ENCODE assay signal across 16 cellular contexts in genomic region chr5:180130876-180131740, GRCh38. TPM values are rescaled to one million over a fixed set of nuclear protein-coding genes. Genes with fewer than 3 reads are reported as not detected.
DNase-seq lines count a peak whose midpoint lies in the region; ATAC-seq and TF ChIP-seq lines count a peak whose summit lies in the region.
"Had no signal": no experiment of that assay in that cellular context is flagged by ENCODE, and none has a peak within 500 bp of the region (broad histone marks: within the 10 kb centered on the region; RNA-seq: fewer than 3 reads in every experiment).

No MANE protein-coding gene starts in this region.

- no peaks in the 10 kb centered on the region for H3K36me3 ChIP-seq in spleen
- H3K36me3 ChIP-seq: SJSA1 had no signal

- no peak for ATAC-seq in activated CD8-positive, alpha-beta memory T cell treated with anti-CD3 and anti-CD28 coated beads, Interleukin-2, amount 10 ng/mL, durations not matched to agents 7 days and 5 days
- no peak for ATAC-seq in GM21529 (IDR thresholded peaks at IDR 0.05; ENCODE audit: unreplicated experiment)
- ATAC-seq in HG03139 (IDR thresholded peaks at IDR 0.05; ENCODE audit: unreplicated experiment), result no peak
- ATAC-seq: A549 had no signal

- no peak overlapping the region for H3K27ac ChIP-seq in spleen
- H3K27ac ChIP-seq: A549, SJSA1 had no signal

- H3K4me1 ChIP-seq in spleen, result peaks cover 0 to 7% (median 5%) of the 10 kb centered on the region in 6 donors

- H3K4me3 ChIP-seq in spleen, result no peak overlapping the region
- H3K4me3 ChIP-seq: A549, lung, SJSA1 had no signal

- H3K27me3 Mint-ChIP-seq in activated CD4-positive, alpha-beta memory T cell treated with anti-CD3 and anti-CD28 coated beads, Interleukin-2, amount 10 ng/mL, durations not matched to agents 7 days and 5 days, result no peaks in the 10 kb centered on the region
- H3K27me3 Mint-ChIP-seq in activated CD4-positive, alpha-beta memory T cell treated with anti-CD3 and anti-CD28 coated beads for 36 hours, result peaks cover 2% of the 10 kb centered on the region
- H3K27me3 Mint-ChIP-seq in activated CD8-positive, alpha-beta memory T cell treated with anti-CD3 and anti-CD28 coated beads, Interleukin-2, amount 10 ng/mL, durations not matched to agents 7 days and 5 days, result peaks cover 7% of the 10 kb centered on the region
- peaks cover 10% of the 10 kb centered on the region for H3K27me3 Mint-ChIP-seq in glutamatergic neuron (ENCODE audit: unreplicated experiment)

- CTCF ChIA-PET in activated CD4-positive, alpha-beta memory T cell treated with anti-CD3 and anti-CD28 coated beads, Interleukin-2, amount 10 ng/mL, durations not matched to agents 7 days and 5 days (lab: Charles Lee), result interaction anchor here (0.6 kb wide), 1 partner anchor 314 kb away, joined by 3 read pairs; no protein-coding TSS in a partner anchor
- CTCF ChIA-PET in activated CD4-positive, alpha-beta memory T cell treated with anti-CD3 and anti-CD28 coated beads for 36 hours (lab: Charles Lee), result interaction anchor here (1.3 kb wide), 1 partner anchor 9 kb away, joined by 3 read pairs; no protein-coding TSS in a partner anchor
- CTCF ChIA-PET in activated CD8-positive, alpha-beta memory T cell treated with anti-CD3 and anti-CD28 coated beads, Interleukin-2, amount 10 ng/mL, durations not matched to agents 7 days and 5 days (lab: Charles Lee), result no interaction called here

- H3K27ac Mint-ChIP-seq in activated CD4-positive, alpha-beta memory T cell treated with anti-CD3 and anti-CD28 coated beads, Interleukin-2, amount 10 ng/mL, durations not matched to agents 7 days and 5 days, result no peak overlapping the region
- no peak overlapping the region for H3K27ac Mint-ChIP-seq in activated CD4-positive, alpha-beta memory T cell treated with anti-CD3 and anti-CD28 coated beads for 36 hours
- H3K27ac Mint-ChIP-seq in activated CD8-positive, alpha-beta memory T cell treated with anti-CD3 and anti-CD28 coated beads, Interleukin-2, amount 10 ng/mL, durations not matched to agents 7 days and 5 days, result no peak overlapping the region
- peak overlapping the region; percentile 59 for H3K27ac Mint-ChIP-seq in glutamatergic neuron (ENCODE audit: unreplicated experiment)
- H3K27ac Mint-ChIP-seq: activated naive CD8-positive, alpha-beta T cell; T-helper 1 cell treated with Interleukin-12 subunit alpha and Interleukin-12 subunit beta and Interleukin-4 antibody, amounts not matched to agents 30 μg/mL and 1 μg/mL, for 36 hours had no signal

- no peaks in the 10 kb centered on the region for H3K9me3 ChIP-seq in spleen
- H3K9me3 ChIP-seq: A549, Caco-2 had no signal

- 83 to 86% (median 84%) methylated on average over 26 of the region's 26 CpGs for WGBS in spleen, 5 donors

- H3K4me3 Mint-ChIP-seq in activated CD4-positive, alpha-beta memory T cell treated with anti-CD3 and anti-CD28 coated beads, Interleukin-2, amount 10 ng/mL, durations not matched to agents 7 days and 5 days, result no peak overlapping the region
- no peak overlapping the region for H3K4me3 Mint-ChIP-seq in activated CD4-positive, alpha-beta memory T cell treated with anti-CD3 and anti-CD28 coated beads for 36 hours
- H3K4me3 Mint-ChIP-seq in activated CD8-positive, alpha-beta memory T cell treated with anti-CD3 and anti-CD28 coated beads, Interleukin-2, amount 10 ng/mL, durations not matched to agents 7 days and 5 days, result no peak overlapping the region
- H3K4me3 Mint-ChIP-seq in glutamatergic neuron (ENCODE audit: unreplicated experiment), result no peak overlapping the region
- H3K4me3 Mint-ChIP-seq: activated naive CD8-positive, alpha-beta T cell; T-helper 1 cell treated with Interleukin-12 subunit alpha and Interleukin-12 subunit beta and Interleukin-4 antibody, amounts not matched to agents 30 μg/mL and 1 μg/mL, for 36 hours had no signal

- no peak for TF ChIP-seq CTCF in glutamatergic neuron (IDR thresholded peaks at IDR 0.05; ENCODE audit: partially characterized antibody, unreplicated experiment)
- TF ChIP-seq CTCF in spleen (IDR thresholded peaks at IDR 0.05 in 8 of 11, conservative IDR thresholded peaks at IDR 0.05 in 3 of 11), result no peak

- no peaks in the 10 kb centered on the region for H3K9me3 Mint-ChIP-seq in activated CD4-positive, alpha-beta memory T cell treated with anti-CD3 and anti-CD28 coated beads, Interleukin-2, amount 10 ng/mL, durations not matched to agents 7 days and 5 days
- H3K9me3 Mint-ChIP-seq in activated CD4-positive, alpha-beta memory T cell treated with anti-CD3 and anti-CD28 coated beads for 36 hours, result no peaks in the 10 kb centered on the region
- no peaks in the 10 kb centered on the region for H3K9me3 Mint-ChIP-seq in activated CD8-positive, alpha-beta memory T cell treated with anti-CD3 and anti-CD28 coated beads, Interleukin-2, amount 10 ng/mL, durations not matched to agents 7 days and 5 days (ENCODE audit: low read depth)
- H3K9me3 Mint-ChIP-seq in glutamatergic neuron (ENCODE audit: unreplicated experiment), result peaks cover 7% of the 10 kb centered on the region
- H3K9me3 Mint-ChIP-seq: T-helper 1 cell treated with Interleukin-12 subunit alpha and Interleukin-12 subunit beta and Interleukin-4 antibody, amounts not matched to agents 30 μg/mL and 1 μg/mL, for 36 hours had no signal

- DNase-seq in activated CD4-positive, alpha-beta memory T cell treated with anti-CD3 and anti-CD28 coated beads, Interleukin-2, amount 10 ng/mL, durations not matched to agents 7 days and 5 days, result peak; percentile 10
- no peak for DNase-seq in activated CD4-positive, alpha-beta memory T cell treated with anti-CD3 and anti-CD28 coated beads for 36 hours
- peak; percentile 37 for DNase-seq in activated CD8-positive, alpha-beta memory T cell treated with anti-CD3 and anti-CD28 coated beads, Interleukin-2, amount 10 ng/mL, durations not matched to agents 7 days and 5 days
- DNase-seq in glutamatergic neuron, result no peak
- DNase-seq in spleen, result peak; percentile 62
- DNase-seq in Kasumi-1 (lab: John Stamatoyannopoulos, UW), result no peak
- DNase-seq: NCI-H1694 treated with DMSO at 0.1 percent for 48 hours, nucleus accumbens had no signal

- intact Hi-C loops in activated CD4-positive, alpha-beta memory T cell treated with anti-CD3 and anti-CD28 coated beads for 36 hours (cut with micrococcal nuclease), result loop anchor here (10.0 kb wide), 1 partner anchor 194 kb away; no protein-coding TSS in a partner anchor
- intact Hi-C loops in spleen (cut with DNase I; ENCODE audit: low total_unique reads), result loop anchor here (5.0 kb wide), 1 partner anchor 186 kb away; no protein-coding TSS in a partner anchor

- H3K27me3 ChIP-seq in spleen (replicated peaks in 1 of 7), result peaks cover 0 to 32% (median 10%) of the 10 kb centered on the region in 7 donors

- no peaks in the 10 kb centered on the region for H3K36me3 Mint-ChIP-seq in activated CD4-positive, alpha-beta memory T cell treated with anti-CD3 and anti-CD28 coated beads, Interleukin-2, amount 10 ng/mL, durations not matched to agents 7 days and 5 days (ENCODE audit: low read depth)
- H3K36me3 Mint-ChIP-seq in activated CD4-positive, alpha-beta memory T cell treated with anti-CD3 and anti-CD28 coated beads for 36 hours, result no peaks in the 10 kb centered on the region
- H3K36me3 Mint-ChIP-seq in activated CD8-positive, alpha-beta memory T cell treated with anti-CD3 and anti-CD28 coated beads, Interleukin-2, amount 10 ng/mL, durations not matched to agents 7 days and 5 days, result no peaks in the 10 kb centered on the region
- H3K36me3 Mint-ChIP-seq in glutamatergic neuron (ENCODE audit: unreplicated experiment), result peaks cover 4% of the 10 kb centered on the region
- H3K36me3 Mint-ChIP-seq: activated naive CD8-positive, alpha-beta T cell had no signal

- POLR2A ChIA-PET in activated CD4-positive, alpha-beta memory T cell treated with anti-CD3 and anti-CD28 coated beads, Interleukin-2, amount 10 ng/mL, durations not matched to agents 7 days and 5 days (lab: Charles Lee), result no interaction called here
- POLR2A ChIA-PET in activated CD4-positive, alpha-beta memory T cell treated with anti-CD3 and anti-CD28 coated beads for 36 hours (lab: Charles Lee), result no interaction called here

- TF ChIP-seq POLR2A in spleen (IDR thresholded peaks at IDR 0.05), result no peak

- H3K4me1 Mint-ChIP-seq in activated CD4-positive, alpha-beta memory T cell treated with anti-CD3 and anti-CD28 coated beads, Interleukin-2, amount 10 ng/mL, durations not matched to agents 7 days and 5 days, result peaks cover 11% of the 10 kb centered on the region
- peaks cover 9% of the 10 kb centered on the region for H3K4me1 Mint-ChIP-seq in activated CD4-positive, alpha-beta memory T cell treated with anti-CD3 and anti-CD28 coated beads for 36 hours (ENCODE audit: low read depth)
- H3K4me1 Mint-ChIP-seq in activated CD8-positive, alpha-beta memory T cell treated with anti-CD3 and anti-CD28 coated beads, Interleukin-2, amount 10 ng/mL, durations not matched to agents 7 days and 5 days, result peaks cover 11% of the 10 kb centered on the region
- H3K4me1 Mint-ChIP-seq in glutamatergic neuron (ENCODE audit: low read depth, unreplicated experiment), result peaks cover 24% of the 10 kb centered on the region

RNA-seq across cellular contexts. Expression of gene RNF130, which starts 59.5 kb away (rescaled TPM):
- total RNA-seq in activated CD4-positive, alpha-beta memory T cell treated with anti-CD3 and anti-CD28 coated beads, Interleukin-2, amount 10 ng/mL, durations not matched to agents 7 days and 5 days, result 1 to 10 TPM; 2.9 to 3.4 TPM
- 10 to 100 TPM in 1 of 2 experiments, 1 to 10 TPM in 1; 9.9 to 10.1 TPM for total RNA-seq in activated CD4-positive, alpha-beta memory T cell treated with anti-CD3 and anti-CD28 coated beads for 36 hours
- total RNA-seq in activated CD8-positive, alpha-beta memory T cell treated with anti-CD3 and anti-CD28 coated beads, Interleukin-2, amount 10 ng/mL, durations not matched to agents 7 days and 5 days, result 1 to 10 TPM; 4.9 to 5.4 TPM
- 104 TPM for total RNA-seq in glutamatergic neuron (ENCODE audit: unreplicated experiment)
- 100 to 1,000 TPM in 1 of 7 donors, 10 to 100 TPM in 6; 64.5 to 119 (median 84.1) TPM for total RNA-seq in spleen
- 10 to 100 TPM; 44.1 to 57.0 (median 45.4) TPM for polyA plus RNA-seq in spleen

Comparison
In these comparisons a context has a peak if more than half of its experiments do, and no peak if none do; other contexts are left out.
1. DNase-seq: peak in activated CD4-positive, alpha-beta memory T cell treated with anti-CD3 and anti-CD28 coated beads, Interleukin-2, amount 10 ng/mL, durations not matched to agents 7 days and 5 days (single experiment), activated CD8-positive, alpha-beta memory T cell treated with anti-CD3 and anti-CD28 coated beads, Interleukin-2, amount 10 ng/mL, durations not matched to agents 7 days and 5 days (single experiment) and spleen (single experiment); none in activated CD4-positive, alpha-beta memory T cell treated with anti-CD3 and anti-CD28 coated beads for 36 hours (single experiment), glutamatergic neuron (single experiment) and Kasumi-1 (0 of 2).